In the genomic region with DNA sequence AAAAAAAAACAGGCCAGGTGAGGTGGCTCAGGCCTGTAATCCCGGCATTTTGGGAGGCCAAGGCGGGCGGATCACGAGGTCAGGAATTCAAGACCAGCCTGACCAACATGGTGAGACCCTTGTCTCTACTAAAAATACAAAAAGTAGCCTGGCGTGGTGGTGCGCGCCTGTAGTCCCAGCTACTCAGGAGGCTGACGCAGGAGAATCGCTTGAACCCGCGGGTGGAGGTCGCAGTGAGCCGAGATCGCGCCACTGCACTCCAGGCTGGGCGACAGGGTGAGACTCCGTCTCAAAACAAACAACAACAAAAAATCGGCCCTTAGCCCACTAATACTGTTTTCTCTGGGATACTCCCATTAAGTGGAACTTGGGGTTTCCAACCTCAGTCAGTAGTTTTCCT, we compare ENCODE assay signal across 8 cellular contexts. TPM values are rescaled to one million over a fixed set of nuclear protein-coding genes. Genes with fewer than 3 reads are reported as not detected.
A peak's percentile ranks its signal among the peaks of the same experiment; 100 is the strongest.
DNase-seq lines count a peak whose midpoint lies in the region; TF ChIP-seq lines count a peak whose summit lies in the region.
"Not testable (repeated sequence)": the region's sequence is repeated elsewhere in the genome, so short reads cannot be mapped to it uniquely, and the experiment has no call there.

No MANE protein-coding gene starts in this region.

- peak overlapping the region; percentile 91 for H3K4me3 ChIP-seq in BE2C (ENCODE audit: low read depth, low read length)
- H3K4me3 ChIP-seq in SK-N-SH (ENCODE audit: low read depth in 2 of 2, low read length in 1 of 2): peak overlapping the region; percentile 90 to 95
- H3K4me3 ChIP-seq in endocrine pancreas (ENCODE audit: control insufficient read depth, insufficient read depth, low read length): peak overlapping the region; percentile 96
- peak overlapping the region; percentile 91 for H3K4me3 ChIP-seq in iPS-20b (ENCODE audit: low read length)
- H3K4me3 ChIP-seq in neural progenitor cell: peak overlapping the region; percentile 90
- peak overlapping the region; percentile 88 to 97 for H3K4me3 ChIP-seq in stomach smooth muscle (ENCODE audit: low read length in 2 of 2)

- H3K4me2 ChIP-seq in SK-N-SH: peak overlapping the region; percentile 90
- H3K4me2 ChIP-seq in neural progenitor cell: peak overlapping the region; percentile 88

- TF ChIP-seq EP300 in SK-N-SH (IDR thresholded peaks at IDR 0.05; ENCODE audit: borderline replicate concordance in 1 of 2, low read depth in 1 of 2, low read length in 1 of 2): not testable (repeated sequence)

- not testable (repeated sequence) for H2AFZ ChIP-seq in SK-N-SH (ENCODE audit: low read depth); neural progenitor cell (replicated peaks)

- DNase-seq in BE2C; HFFc6; SK-N-SH; neural progenitor cell (ENCODE audit: low spot score): not testable (repeated sequence)

- H3K9me2 ChIP-seq in SK-N-SH: not testable (repeated sequence)

- H3K4me1 ChIP-seq in BE2C; SK-N-SH (ENCODE audit: control insufficient read depth in 1 of 2, insufficient read depth in 2 of 2, low read depth in 1 of 2, low read length in 1 of 2); iPS-20b (ENCODE audit: insufficient read depth, low read length); neural progenitor cell; stomach smooth muscle (ENCODE audit: control insufficient read depth, insufficient read depth, low read length): not testable (repeated sequence)
- H3K4me1 ChIP-seq in endocrine pancreas (ENCODE audit: control insufficient read depth, insufficient read depth, low read length): peaks cover 17% of the 10 kb centered on the region

- H3K79me2 ChIP-seq in SK-N-SH (ENCODE audit: insufficient read depth): peaks cover 65% of the 10 kb centered on the region
- H3K79me2 ChIP-seq in neural progenitor cell (ENCODE audit: low read depth): peaks cover 52% of the 10 kb centered on the region

- H3K36me3 Mint-ChIP-seq in HFFc6 (ENCODE audit: low read depth): peaks cover 39% of the 10 kb centered on the region
- not testable (repeated sequence) for H3K36me3 Mint-ChIP-seq in activated naive CD8-positive, alpha-beta T cell
- peaks cover 19% of the 10 kb centered on the region for H3K36me3 Mint-ChIP-seq in neural progenitor cell

- POLR2A ChIA-PET in SK-N-SH (lab: Yijun Ruan, JAX): not testable (repeated sequence)

- not testable (repeated sequence) for TF ChIP-seq CTCF in BE2C (IDR thresholded peaks at IDR 0.05; ENCODE audit: low read depth, low read length); HFFc6 (IDR thresholded peaks at IDR 0.05); SK-N-SH (IDR thresholded peaks at IDR 0.05); neural progenitor cell (IDR thresholded peaks at IDR 0.05)

- H3K4me3 Mint-ChIP-seq in HFFc6 (peak overlapping the region; percentile 100), neural progenitor cell (peak overlapping the region; percentile 99)
- H3K4me3 Mint-ChIP-seq in activated naive CD8-positive, alpha-beta T cell: peak overlapping the region; percentile 98

- WGBS in SK-N-SH (ENCODE audit: low lambda C conversion rate): 83% methylated on average over 18 of the region's 18 CpGs

- H3K27ac ChIP-seq in SK-N-SH (ENCODE audit: low read depth in 2 of 2, low read length in 1 of 2): peak overlapping the region in 1 of 2 experiments; percentile 82; a peak in 2 of 4 replicates
- not testable (repeated sequence) for H3K27ac ChIP-seq in iPS-20b (ENCODE audit: low read length); neural progenitor cell; stomach smooth muscle (ENCODE audit: low read length)

- H3K27me3 ChIP-seq in BE2C; SK-N-SH (ENCODE audit: insufficient read depth); endocrine pancreas (ENCODE audit: control insufficient read depth, insufficient read depth, low read length); iPS-20b (ENCODE audit: insufficient read depth, low read length); neural progenitor cell; stomach smooth muscle (ENCODE audit: control insufficient read depth in 1 of 2, insufficient read depth in 2 of 2, low read length in 2 of 2): not testable (repeated sequence)

- CTCF ChIA-PET in SK-N-SH (lab: Yijun Ruan, JAX): interaction anchor here (7.7 kb wide), 1 partner anchor 125 kb away, joined by 69 read pairs; the partner anchor contains the start of genes DOP1A and UBE3D

- H3K9me3 ChIP-seq in BE2C; SK-N-SH; endocrine pancreas (ENCODE audit: control insufficient read depth, low read length); iPS-20b (ENCODE audit: insufficient read depth, low read depth, low read length); neural progenitor cell (ENCODE audit: low read depth); stomach smooth muscle (ENCODE audit: control insufficient read depth in 2 of 2, low read length in 2 of 2): not testable (repeated sequence)

- TF ChIP-seq RAD21 in SK-N-SH (IDR thresholded peaks at IDR 0.05; ENCODE audit: low read length): not testable (repeated sequence)

- H3K9ac ChIP-seq in SK-N-SH: peak overlapping the region; percentile 90
- H3K9ac ChIP-seq in endocrine pancreas (ENCODE audit: control insufficient read depth, insufficient read depth, low read length): peak overlapping the region; percentile 80
- peak overlapping the region; percentile 84; the same call in 1 of the 2 replicates for H3K9ac ChIP-seq in iPS-20b (ENCODE audit: low read depth, low read length)
- not testable (repeated sequence) for H3K9ac ChIP-seq in neural progenitor cell; stomach smooth muscle (ENCODE audit: low read length in 2 of 2)

- peaks cover 24% of the 10 kb centered on the region for H4K20me1 ChIP-seq in SK-N-SH (ENCODE audit: insufficient read depth)
- peaks cover 34% of the 10 kb centered on the region for H4K20me1 ChIP-seq in neural progenitor cell (ENCODE audit: low read depth)

- not testable (repeated sequence) for H3K9me3 Mint-ChIP-seq in HFFc6; activated naive CD8-positive, alpha-beta T cell (ENCODE audit: low read depth); neural progenitor cell

- peak overlapping the region; percentile 99 for H3K27ac Mint-ChIP-seq in HFFc6
- not testable (repeated sequence) for H3K27ac Mint-ChIP-seq in activated naive CD8-positive, alpha-beta T cell; neural progenitor cell

- peaks cover 49% of the 10 kb centered on the region for H3K4me1 Mint-ChIP-seq in HFFc6 (ENCODE audit: low read depth)
- peaks cover 43% of the 10 kb centered on the region for H3K4me1 Mint-ChIP-seq in activated naive CD8-positive, alpha-beta T cell (ENCODE audit: low read depth)
- peaks cover 27% of the 10 kb centered on the region for H3K4me1 Mint-ChIP-seq in neural progenitor cell

- not testable (repeated sequence) for H3F3A ChIP-seq in SK-N-SH (replicated peaks; ENCODE audit: insufficient read depth); neural progenitor cell (ENCODE audit: low read depth)

- H3K27me3 Mint-ChIP-seq in HFFc6 (ENCODE audit: insufficient read depth); activated naive CD8-positive, alpha-beta T cell; neural progenitor cell (ENCODE audit: insufficient read depth, low read depth): not testable (repeated sequence)

- H3K36me3 ChIP-seq in BE2C (peaks cover 34% of the 10 kb centered on the region), SK-N-SH (replicated peaks in 1 of 2; ENCODE audit: control insufficient read depth in 1 of 2, insufficient read depth in 2 of 2, low read length in 1 of 2) (peaks cover 53 to 57% of the 10 kb centered on the region in 2 experiments), iPS-20b (ENCODE audit: insufficient read depth, low read depth, low read length) (peaks cover 51% of the 10 kb centered on the region), neural progenitor cell (peaks cover 21% of the 10 kb centered on the region), stomach smooth muscle (ENCODE audit: control insufficient read depth in 2 of 2, insufficient read depth in 2 of 2, low read length in 2 of 2) (peaks cover 7 to 10% of the 10 kb centered on the region in 2 donors)
- H3K36me3 ChIP-seq in endocrine pancreas (ENCODE audit: control insufficient read depth, insufficient read depth, low read length): not testable (repeated sequence)

RNA-seq across cellular contexts. Expression of gene PGM3, which starts 1.1 kb away (rescaled TPM):
- polyA plus RNA-seq in BE2C (2012; ENCODE audit: insufficient read depth, insufficient read length, low read depth): 21.6 TPM
- total RNA-seq in HFFc6 (2021; fragmentation: NEBNext Ultra II Directional; extraction: Animal tissue kit (Norgen Biotek cat#: 25700)): 100 to 1,000 TPM in 2 of 6 experiments, 10 to 100 TPM in 4; 97.4 to 103 (median 98.6) TPM
- polyA plus RNA-seq in SK-N-SH (2012; rRNA removed): 24.2 and 30.2 TPM in 2 replicates
- polyA plus RNA-seq in SK-N-SH (2012; cell fraction: cytosol; rRNA removed): 28.8 and 30.9 TPM in 2 replicates
- 23.1 and 46.3 TPM in 2 replicates for polyA plus RNA-seq in SK-N-SH (2012; cell fraction: nucleus; rRNA removed)
- total RNA-seq in neural progenitor cell (ENCODE audit: low replicate concordance): 48.1 and 61.5 TPM in 2 replicates

RNA-seq across cellular contexts. Expression of gene RWDD2A, which starts 1.2 kb away (rescaled TPM):
- polyA plus RNA-seq in BE2C (2012; ENCODE audit: insufficient read depth, insufficient read length, low read depth): 2.3 TPM
- 1 to 10 TPM; 4.0 to 5.1 (median 4.3) TPM for total RNA-seq in HFFc6 (2021; fragmentation: NEBNext Ultra II Directional; extraction: Animal tissue kit (Norgen Biotek cat#: 25700))
- polyA plus RNA-seq in SK-N-SH (2012; rRNA removed): 3.4 and 5.8 TPM in 2 replicates
- polyA plus RNA-seq in SK-N-SH (2012; cell fraction: cytosol; rRNA removed): 4.3 and 4.9 TPM in 2 replicates
- polyA plus RNA-seq in SK-N-SH (2012; cell fraction: nucleus; rRNA removed): 6.1 and 12.4 TPM in 2 replicates
- 6.9 and 8.5 TPM in 2 replicates for total RNA-seq in neural progenitor cell (ENCODE audit: low replicate concordance)
